In the genomic region with DNA sequence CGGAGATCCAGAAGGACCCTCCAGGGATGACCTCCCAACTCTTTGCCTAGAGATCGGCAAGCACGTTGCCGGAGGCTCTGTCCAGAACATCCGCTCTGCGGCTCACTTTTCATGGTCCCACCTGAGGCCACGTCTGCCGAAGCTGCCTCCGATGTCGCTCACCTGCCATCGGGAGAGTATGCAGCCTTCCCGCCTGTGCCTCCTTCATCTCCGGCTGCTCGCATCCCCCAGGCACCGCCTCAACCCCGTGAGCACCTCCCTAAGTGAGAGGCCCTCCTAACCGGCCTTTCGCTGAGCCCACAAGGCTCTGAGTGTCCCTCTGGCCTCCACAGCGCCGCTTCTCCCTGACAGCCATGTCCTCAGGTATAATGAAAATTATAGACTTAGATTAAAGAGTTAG, we compare ENCODE assay signal across 23 cellular contexts.
DNase-seq lines count a peak whose midpoint lies in the region; ATAC-seq and TF ChIP-seq lines count a peak whose summit lies in the region.
"Had no signal": no experiment of that assay in that cellular context is flagged by ENCODE, and none has a peak within 500 bp of the region (broad histone marks: within the 10 kb centered on the region; RNA-seq: fewer than 3 reads in every experiment).

No MANE protein-coding gene starts in this region.

- ATAC-seq in HG02973 (IDR thresholded peaks at IDR 0.05; ENCODE audit: unreplicated experiment): no peak
- ATAC-seq: GM12878 had no signal

- H3K4me1 Mint-ChIP-seq in nephron progenitor cell: no peaks in the 10 kb centered on the region
- H3K4me1 Mint-ChIP-seq: CD14-positive monocyte; CD4-positive, alpha-beta memory T cell; CD4-positive, CD25-positive, alpha-beta regulatory T cell; CD8-positive, alpha-beta memory T cell had no signal

- DNase-seq in nephron progenitor cell (no peak), testis (no peak), HuH-7.5 (ENCODE audit: low spot score) (no peak), thyroid gland (no peak)
- DNase-seq: 8988T; ACHN; BE2C; C1 segment of cervical spinal cord; CD4-positive, alpha-beta memory T cell; CD4-positive, CD25-positive, alpha-beta regulatory T cell; CD8-positive, alpha-beta memory T cell; COR-L47; DMS 273 treated with DMSO at 0.1 percent for 48 hours; DMS153; DMS53; DMS79; DND-41; EL; GDM1 had no signal

- H3K9me3 ChIP-seq in testis: no peaks in the 10 kb centered on the region
- H3K9me3 ChIP-seq in thyroid gland: no peaks in the 10 kb centered on the region
- H3K9me3 ChIP-seq: BE2C had no signal

- peaks cover 11% of the 10 kb centered on the region for H3K36me3 Mint-ChIP-seq in nephron progenitor cell (ENCODE audit: low read depth)
- H3K36me3 Mint-ChIP-seq: CD14-positive monocyte; CD4-positive, alpha-beta memory T cell; CD4-positive, CD25-positive, alpha-beta regulatory T cell; CD8-positive, alpha-beta memory T cell had no signal

- TF ChIP-seq POLR2A in testis (IDR thresholded peaks at IDR 0.05) (no peak), thyroid gland (IDR thresholded peaks at IDR 0.05) (no peak)

- no peaks in the 10 kb centered on the region for H3K4me1 ChIP-seq in testis
- no peaks in the 10 kb centered on the region for H3K4me1 ChIP-seq in thyroid gland
- H3K4me1 ChIP-seq: BE2C, BLaER1 had no signal

- peaks cover 2% of the 10 kb centered on the region for H3K27me3 Mint-ChIP-seq in nephron progenitor cell (ENCODE audit: low read depth, poor library complexity)
- H3K27me3 Mint-ChIP-seq: CD4-positive, CD25-positive, alpha-beta regulatory T cell had no signal

- H3K4me3 ChIP-seq in testis (peak overlapping the region; percentile 12 to 13), thyroid gland (replicated peaks in 1 of 3) (no peak overlapping the region)
- H3K4me3 ChIP-seq: BLaER1, GM12878 had no signal

- no peaks in the 10 kb centered on the region for H3K36me3 ChIP-seq in testis (ENCODE audit: low read depth, missing control alignments)
- no peaks in the 10 kb centered on the region for H3K36me3 ChIP-seq in thyroid gland
- H3K36me3 ChIP-seq: BE2C, BLaER1 had no signal

- 67 to 76% methylated on average over 20 of the region's 20 CpGs for WGBS in testis, 2 donors
- 99% methylated on average over 20 of the region's 20 CpGs for WGBS in thyroid gland, 2 donors

- TF ChIP-seq CTCF in nephron progenitor cell (IDR thresholded peaks at IDR 0.05) (no peak), testis (IDR thresholded peaks at IDR 0.05) (no peak), thyroid gland (IDR thresholded peaks at IDR 0.05) (no peak)

- intact Hi-C loops in testis (cut with DNase I; ENCODE audit: low total_unique reads): no loop called here
- intact Hi-C loops in thyroid gland (cut with DNase I): no loop called here

- H3K27me3 ChIP-seq in testis (no peaks in the 10 kb centered on the region), thyroid gland (no peaks in the 10 kb centered on the region)
- H3K27me3 ChIP-seq: BE2C, BLaER1 had no signal

- H3K4me3 Mint-ChIP-seq in nephron progenitor cell: no peak overlapping the region
- H3K4me3 Mint-ChIP-seq: CD14-positive monocyte; CD4-positive, alpha-beta memory T cell; CD4-positive, CD25-positive, alpha-beta regulatory T cell; CD8-positive, alpha-beta memory T cell had no signal

- H3K27ac Mint-ChIP-seq in nephron progenitor cell: peak overlapping the region; percentile 71
- H3K27ac Mint-ChIP-seq: CD14-positive monocyte; CD4-positive, alpha-beta memory T cell; CD4-positive, CD25-positive, alpha-beta regulatory T cell; CD8-positive, alpha-beta memory T cell had no signal

- H3K9me3 Mint-ChIP-seq in nephron progenitor cell: peaks cover 40% of the 10 kb centered on the region

- H3K27ac ChIP-seq in testis: no peak overlapping the region
- H3K27ac ChIP-seq in thyroid gland: no peak overlapping the region
- H3K27ac ChIP-seq: BLaER1 had no signal

Comparison
In these comparisons a context has a peak if more than half of its experiments do, and no peak if none do; other contexts are left out.
1. H3K4me3 ChIP-seq: peak in testis (2 of 2); none in thyroid gland (0 of 3).